In genomic region chr15:31102374-31103342, GRCh38 we compare ENCODE assay signal across 21 cellular contexts. TPM values are rescaled to one million over a fixed set of nuclear protein-coding genes. Genes with fewer than 3 reads are reported as not detected.
DNase-seq lines count a peak whose midpoint lies in the region; ATAC-seq and TF ChIP-seq lines count a peak whose summit lies in the region.
"Had no signal": no experiment of that assay in that cellular context is flagged by ENCODE, and none has a peak within 500 bp of the region (broad histone marks: within the 10 kb centered on the region; RNA-seq: fewer than 3 reads in every experiment).

No MANE protein-coding gene starts in this region.

- H3K4me3 Mint-ChIP-seq in WTC11 = no peak overlapping the region
- H3K4me3 Mint-ChIP-seq: B cell; CD4-positive, CD25-positive, alpha-beta regulatory T cell had no signal

- no peaks in the 10 kb centered on the region for H3K79me2 ChIP-seq in osteoblast (ENCODE audit: insufficient read depth, low read length)

- 0 out of 2 replicates have a peak, but pooled peaks cover 4% of the 10 kb centered on the region for H3K9me3 Mint-ChIP-seq in WTC11
- H3K9me3 Mint-ChIP-seq: CD4-positive, CD25-positive, alpha-beta regulatory T cell had no signal

- POLR2A ChIA-PET in WTC11 (lab: Charles Lee) = no interaction called here

- CTCF ChIA-PET in WTC11 (lab: Charles Lee) = interaction anchor here (0.8 to 3.7 kb wide), 3 partner anchors 27 to 386 kb away, joined by 3 to 27 read pairs (median 3); no protein-coding TSS in a partner anchor

- peaks cover 23% of the 10 kb centered on the region for H3K4me1 Mint-ChIP-seq in WTC11
- H3K4me1 Mint-ChIP-seq: CD4-positive, CD25-positive, alpha-beta regulatory T cell had no signal

- H3K27ac ChIP-seq in osteoblast (ENCODE audit: low read depth, low read length) (no peak overlapping the region), Peyer's patch (no peak overlapping the region)
- H3K27ac ChIP-seq: 22Rv1, RWPE1 had no signal

- no peak overlapping the region for H3K4me3 ChIP-seq in osteoblast (ENCODE audit: insufficient read depth, low read length)
- H3K4me3 ChIP-seq in Peyer's patch = no peak overlapping the region
- H3K4me3 ChIP-seq: K562 had no signal

- H3K9me3 ChIP-seq in osteoblast (ENCODE audit: low read depth, low read length) (no peaks in the 10 kb centered on the region), Peyer's patch (no peaks in the 10 kb centered on the region)
- H3K9me3 ChIP-seq: Caco-2 had no signal

- no peak overlapping the region for H3K4me2 ChIP-seq in osteoblast (ENCODE audit: insufficient read depth, low read length)

- no peak for TF ChIP-seq POLR2A in Peyer's patch (IDR thresholded peaks at IDR 0.05)

- ATAC-seq in WTC11 (peak; percentile 44), esophagus mucosa (peak; percentile 56)
- ATAC-seq: K562 had no signal

- no peak overlapping the region for H2AFZ ChIP-seq in osteoblast (ENCODE audit: low read length)

- H3K36me3 ChIP-seq in osteoblast (ENCODE audit: insufficient read depth, low read length) = no peaks in the 10 kb centered on the region
- no peaks in the 10 kb centered on the region for H3K36me3 ChIP-seq in Peyer's patch

- no peak overlapping the region for H3K27ac Mint-ChIP-seq in WTC11
- H3K27ac Mint-ChIP-seq: B cell had no signal

- no peaks in the 10 kb centered on the region for H4K20me1 ChIP-seq in osteoblast (ENCODE audit: insufficient read depth, low read length)

- no peaks in the 10 kb centered on the region for H3K36me3 Mint-ChIP-seq in WTC11
- H3K36me3 Mint-ChIP-seq: CD4-positive, CD25-positive, alpha-beta regulatory T cell had no signal

- peaks cover 6% of the 10 kb centered on the region for H3K4me1 ChIP-seq in osteoblast (ENCODE audit: insufficient read depth, low read length)
- no peaks in the 10 kb centered on the region for H3K4me1 ChIP-seq in Peyer's patch
- H3K4me1 ChIP-seq: Caco-2 had no signal

- peaks cover 11% of the 10 kb centered on the region for H3K27me3 ChIP-seq in osteoblast (ENCODE audit: insufficient read depth, low read length)
- H3K27me3 ChIP-seq in Peyer's patch = no peaks in the 10 kb centered on the region

- DNase-seq in DMS 273 (lab: John Stamatoyannopoulos, UW; ENCODE audit: unreplicated experiment) = peak; percentile 12
- no peak for DNase-seq in DMS 273 treated with DMSO at 0.1 percent for 48 hours (lab: John Stamatoyannopoulos, UW)
- DNase-seq in WTC11 (ENCODE audit: low spot score) = no peak
- DNase-seq in osteoblast (ENCODE audit: insufficient read length, low spot score, missing footprints) = peak; percentile 43
- no peak for DNase-seq in NCI-H146 treated with DMSO at 0.1 percent for 48 hours (lab: John Stamatoyannopoulos, UW; ENCODE audit: unreplicated experiment)
- DNase-seq in NCI-H510A treated with DMSO at 0.1 percent for 48 hours (lab: John Stamatoyannopoulos, UW) = no peak
- DNase-seq in Peyer's patch = no peak
- DNase-seq: Caco-2; CD4-positive, CD25-positive, alpha-beta regulatory T cell; DMS79 treated with DMSO at 0.1 percent for 48 hours; GOT3; NCI-H2029; NCI-H2171; NCI-H446; NCI-H748 treated with DMSO at 0.1 percent for 48 hours; OCI-M1 had no signal

- no peak for TF ChIP-seq CTCF in WTC11 (IDR thresholded peaks at IDR 0.05)
- TF ChIP-seq CTCF in osteoblast (IDR thresholded peaks at IDR 0.05; ENCODE audit: extremely low read depth, low read depth, low read length) = no peak
- no peak for TF ChIP-seq CTCF in Peyer's patch (IDR thresholded peaks at IDR 0.05)

- no peaks in the 10 kb centered on the region for H3K27me3 Mint-ChIP-seq in WTC11 (ENCODE audit: low read depth)
- H3K27me3 Mint-ChIP-seq: B cell had no signal

TF ChIP-seq in WTC11, 78 proteins besides CTCF, POLR2A, EP300 and RAD21 (continues in another document):
- no peak for TF ChIP-seq ZNF317 (CRISPR knock-in tag; IDR thresholded peaks at IDR 0.05; ENCODE audit: borderline replicate concordance, low read depth)
- no peak for TF ChIP-seq ARID4B (CRISPR knock-in tag; IDR thresholded peaks at IDR 0.05; ENCODE audit: borderline replicate concordance)
- TF ChIP-seq CREB1 (CRISPR knock-in tag; IDR thresholded peaks at IDR 0.05) = no peak
- no peak for TF ChIP-seq PRDM15 (CRISPR knock-in tag; IDR thresholded peaks at IDR 0.05)
- TF ChIP-seq GTF2I (CRISPR knock-in tag; conservative IDR thresholded peaks at IDR 0.05) = no peak
- TF ChIP-seq ATF2 (CRISPR knock-in tag; IDR thresholded peaks at IDR 0.05; ENCODE audit: borderline replicate concordance, low read depth) = no peak
- TF ChIP-seq TP53 (CRISPR knock-in tag; IDR thresholded peaks at IDR 0.05) = no peak
- no peak for TF ChIP-seq PRRX2 (CRISPR knock-in tag; IDR thresholded peaks at IDR 0.05)
- TF ChIP-seq PREB (CRISPR knock-in tag; IDR thresholded peaks at IDR 0.05; ENCODE audit: borderline replicate concordance) = no peak

RNA-seq across cellular contexts. Expression of gene TRPM1, which starts 1.1 kb away (rescaled TPM):
- total RNA-seq in WTC11 (2021) (0.32 to 1.2 TPM (median 0.77 TPM) in 3 replicates), esophagus mucosa (not detected), osteoblast (under 0.01 TPM in 1 of 2 replicates, not detected in the other), Peyer's patch (not detected)
- total RNA-seq: B cell; Caco-2; CD4-positive, CD25-positive, alpha-beta regulatory T cell; K562 had no signal

Comparison
In these comparisons a context has a peak if more than half of its experiments do, and no peak if none do; other contexts are left out.
1. DNase-seq: peak in DMS 273 (single experiment) and osteoblast (single experiment); none in DMS 273 treated with DMSO at 0.1 percent for 48 hours (single experiment), WTC11 (single experiment), NCI-H146 treated with DMSO at 0.1 percent for 48 hours (single experiment), NCI-H510A treated with DMSO at 0.1 percent for 48 hours (single experiment) and Peyer's patch (0 of 3).